9 cellular contexts compared by ENCODE assay signal in genomic region chr11:67022961-67023956, GRCh38. TPM values are rescaled to one million over a fixed set of nuclear protein-coding genes. Genes with fewer than 3 reads are reported as not detected.
DNase-seq lines count a peak whose midpoint lies in the region; ATAC-seq and TF ChIP-seq lines count a peak whose summit lies in the region.
"Had no signal": no experiment of that assay in that cellular context is flagged by ENCODE, and none has a peak within 500 bp of the region (broad histone marks: within the 10 kb centered on the region; RNA-seq: fewer than 3 reads in every experiment).

SYT12 (plus strand) TSS chr11:67023134; CDS start chr11:67030145, 7,011 bp downstream.

- peak in 2 of 3 experiments; percentile 65 to 75 for DNase-seq in NCI-H1417 (lab: John Stamatoyannopoulos, UW)
- no peak for DNase-seq in NCI-H1417 treated with DMSO at 0.1 percent for 48 hours (lab: John Stamatoyannopoulos, UW)
- peak; percentile 14 to 18 for DNase-seq in activated CD4-positive, alpha-beta T cell treated with anti-CD3 and anti-CD28 coated beads, Interleukin-2, amount 50 U/mL, for 4 hours
- peak; percentile 8 for DNase-seq in fibroblast of villous mesenchyme (ENCODE audit: low read depth)
- DNase-seq in posterior cingulate gyrus = peak in 9 of 10 donors; percentile 24 to 93 (median 59)

- TF ChIP-seq POLR2A in GM18505 (IDR thresholded peaks at IDR 0.05; ENCODE audit: borderline replicate concordance, extremely low read depth, insufficient read depth, insufficient read length) = no peak

- intact Hi-C loops in posterior cingulate gyrus (cut with DNase I) = no loop called here

- TF ChIP-seq CTCF in fibroblast of villous mesenchyme (IDR thresholded peaks at IDR 0.05; ENCODE audit: insufficient read depth, low read depth, low read length) = no peak

- ATAC-seq in GM18505 (IDR thresholded peaks at IDR 0.05; ENCODE audit: unreplicated experiment) = no peak
- ATAC-seq in HG02981 (IDR thresholded peaks at IDR 0.05; ENCODE audit: unreplicated experiment) = no peak
- ATAC-seq in HG02870 (IDR thresholded peaks at IDR 0.05; ENCODE audit: unreplicated experiment) = no peak

- H3K4me3 ChIP-seq in fibroblast of villous mesenchyme (ENCODE audit: low read depth, low read length) = peak within 1 kb of the TSS; percentile 41

RNA-seq across cellular contexts. Expression of gene SYT12, which starts in this region (rescaled TPM):
- total RNA-seq in fibroblast of villous mesenchyme = 0.43 and 0.64 TPM in 2 replicates
- total RNA-seq: SK-MEL-5 had no signal

Comparison
In these comparisons a context has a peak if more than half of its experiments do, and no peak if none do; other contexts are left out.
1. Peak in DNase-seq and H3K4me3 ChIP-seq in fibroblast of villous mesenchyme; RNA of the gene not detected or under 1 TPM.